Comparison of ENCODE assay signal across 25 cellular contexts in genomic region chr6:48606618-48607017, GRCh38.
"Had no signal": no experiment of that assay in that cellular context is flagged by ENCODE, and none has a peak within 500 bp of the region (broad histone marks: within the 10 kb centered on the region; RNA-seq: fewer than 3 reads in every experiment).

No MANE protein-coding gene starts in this region.

- H3K4me3 ChIP-seq: heart left ventricle, mucosa of descending colon, skin epidermis, stomach, testis, thyroid gland, transverse colon, uterus had no signal

- ATAC-seq: heart left ventricle; mucosa of descending colon; naive thymus-derived CD4-positive, alpha-beta T cell; natural killer cell treated with Interleukin-12 subunit alpha and Interleukin-12 subunit beta and Interleukin-15 and Interleukin-18, amount 100 ng/mL, for 72 hours; right cardiac atrium; sciatic nerve; stimulated activated naive B cell treated with anti-CD40 and anti-IgM and Interleukin-4, amounts not matched to agents 10 μg/mL and 1 μg/mL and 100 μg/mL, for 72 hours; stimulated activated naive CD8-positive, alpha-beta T cell treated with anti-CD3 and anti-CD28 coated beads, Interleukin-15, Interleukin-2, amounts not matched to agents 100 U/mL and 50 U/mL, for 24 hours had no signal

- H3K36me3 ChIP-seq: heart left ventricle, stomach, thyroid gland, transverse colon, uterus had no signal

- H3K79me2 ChIP-seq: parathyroid adenoma had no signal

- DNase-seq: glutamatergic neuron; heart left ventricle; hypothalamus; immature natural killer cell; midbrain; mucosa of descending colon; naive thymus-derived CD4-positive, alpha-beta T cell; retina; right cardiac atrium; stimulated activated CD4-positive, alpha-beta T cell treated with anti-CD3 and anti-CD28 coated beads, Interleukin-12 subunit alpha, Interleukin-12 subunit beta, amount 100 ng/mL, for 4 hours; stimulated activated CD4-positive, alpha-beta T cell treated with anti-CD3 and anti-CD28 coated beads, Interleukin-15, amount 100 ng/mL, for 24 hours; stimulated activated CD4-positive, alpha-beta T cell treated with anti-CD3 and anti-CD28 coated beads, Interleukin-2, amount 100 ng/mL, for 24 hours; stimulated activated CD4-positive, alpha-beta T cell treated with anti-CD3 and anti-CD28 coated beads, Interleukin-4, amount 100 ng/mL, for 1 hour; stimulated activated naive B cell treated with anti-CD40 and anti-IgM and Interleukin-4, amounts not matched to agents 10 μg/mL and 1 μg/mL and 100 μg/mL, for 72 hours; stimulated activated naive CD8-positive, alpha-beta T cell treated with anti-CD3 and anti-CD28 coated beads, Interleukin-15, Interleukin-2, amounts not matched to agents 100 U/mL and 50 U/mL, for 24 hours; stomach; testis; thyroid gland; transverse colon; uterus had no signal

- H3K9me3 ChIP-seq: heart left ventricle, mucosa of descending colon, stomach, testis, thyroid gland, transverse colon, uterus had no signal

- H3K27me3 ChIP-seq: heart left ventricle, stomach, testis, thyroid gland, transverse colon, uterus had no signal

- FAIRE-seq: islet of Langerhans had no signal

- H2AFZ ChIP-seq: parathyroid adenoma had no signal

- H3K4me1 ChIP-seq: heart left ventricle, parathyroid adenoma, stomach, testis, thyroid gland, transverse colon, uterus had no signal

- H3K27ac ChIP-seq: heart left ventricle, parathyroid adenoma, skin epidermis, stomach, testis, thyroid gland, transverse colon, uterus had no signal
